In the genomic region with DNA sequence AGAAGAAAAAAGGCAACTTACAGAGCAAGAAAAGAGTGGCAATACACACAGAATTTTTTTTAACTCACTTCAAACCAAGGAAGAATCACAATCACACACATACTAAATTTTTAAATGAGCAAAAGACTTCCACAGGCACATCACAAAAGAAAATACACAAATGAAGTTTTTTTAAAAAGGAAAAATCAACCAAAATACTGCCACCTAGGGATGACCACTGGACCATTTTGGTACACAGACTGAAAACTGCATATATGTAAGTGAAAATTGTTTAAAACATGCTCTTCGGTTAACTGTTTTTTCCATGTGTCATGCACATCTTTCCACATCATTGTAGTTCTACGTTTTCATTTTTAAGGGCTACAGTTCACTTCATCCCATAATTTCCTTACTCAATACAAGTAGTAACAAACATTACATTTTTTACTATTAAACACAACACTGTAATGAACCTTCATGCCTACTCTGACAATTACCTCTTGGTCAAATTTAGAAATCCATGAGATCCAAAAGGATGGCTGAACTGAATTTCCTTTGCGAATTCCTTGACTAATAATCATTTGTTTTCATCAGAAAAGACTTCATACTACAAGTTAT, we compare ENCODE assay signal across 12 cellular contexts.
DNase-seq lines count a peak whose midpoint lies in the region; ATAC-seq and TF ChIP-seq lines count a peak whose summit lies in the region.
"Had no signal": no experiment of that assay in that cellular context is flagged by ENCODE, and none has a peak within 500 bp of the region (broad histone marks: within the 10 kb centered on the region; RNA-seq: fewer than 3 reads in every experiment).

No MANE protein-coding gene starts in this region.

- no peak for DNase-seq in Caco-2
- DNase-seq in IMR-90, result peak; percentile 22
- peak; percentile 14 for DNase-seq in astrocyte of the spinal cord (ENCODE audit: low read depth, low spot score)
- DNase-seq in mesothelial cell of epicardium (ENCODE audit: low spot score in 2 of 2, unreplicated experiment in 2 of 2), result no peak
- no peak for DNase-seq in neuronal stem cell (ENCODE audit: low spot score)
- DNase-seq in HK-2 (ENCODE audit: unreplicated experiment), result no peak
- DNase-seq: activated CD4-positive, alpha-beta T cell treated with anti-CD3 and anti-CD28 coated beads, Interleukin-2, amount 50 U/mL, for 48 hours; DMS79; mesendoderm; NCI-H2171 treated with DMSO at 0.1 percent for 48 hours had no signal

- no CpG with 5 or more reads among the region's 3 CpGs for WGBS in IMR-90 (ENCODE audit: extremely low coverage in 2 of 2, insufficient read length in 1 of 2), 2 experiments
- WGBS in neuronal stem cell (ENCODE audit: extremely low coverage in 2 of 2, insufficient read length in 2 of 2, insufficient replicate concordance in 1 of 2), 2 donors, result no CpG with 5 or more reads among the region's 3 CpGs

- dilution Hi-C loops in IMR-90 (cut with HindIII; ENCODE audit: low sequenced_read_pairs, unreplicated experiment), result no loop called here

- H2BK12ac ChIP-seq in neuronal stem cell (ENCODE audit: low read length), result no peak overlapping the region

- H3K27ac ChIP-seq in IMR-90 (ENCODE audit: insufficient read depth, low read length) (no peak overlapping the region), neuronal stem cell (replicated peaks; ENCODE audit: low read length) (no peak overlapping the region)

- no peak overlapping the region for H4K5ac ChIP-seq in IMR-90 (ENCODE audit: low read depth, low read length)

- H3K27ac Mint-ChIP-seq in Caco-2 (ENCODE audit: unreplicated experiment) (no peak overlapping the region), mesothelial cell of epicardium (no peak overlapping the region)

- no peak overlapping the region for H3K18ac ChIP-seq in IMR-90 (ENCODE audit: low read depth, low read length)
- no peak overlapping the region for H3K18ac ChIP-seq in neuronal stem cell (ENCODE audit: low read length)

- no peak overlapping the region for H3K14ac ChIP-seq in IMR-90 (replicated peaks; ENCODE audit: low read depth, low read length)
- no peak overlapping the region for H3K14ac ChIP-seq in neuronal stem cell (ENCODE audit: low read length)

- CTCF ChIA-PET in Caco-2 (lab: Charles Lee), result no interaction called here
- CTCF ChIA-PET in IMR-90 (lab: Yijun Ruan, JAX), result no interaction called here

- in situ Hi-C loops in IMR-90 (cut with MboI; ENCODE audit: low sequenced_read_pairs) (no loop called here), astrocyte of the spinal cord (cut with HindIII; ENCODE audit: low sequenced_read_pairs) (no loop called here)

- H3K23ac ChIP-seq in IMR-90 (ENCODE audit: low read depth, low read length) (no peak overlapping the region), neuronal stem cell (ENCODE audit: low read depth, low read length, poor library complexity) (no peak overlapping the region)

- peaks cover 4% of the 10 kb centered on the region; the same call in 1 of the 2 replicates for H3K9me1 ChIP-seq in IMR-90 (ENCODE audit: insufficient read depth, low read length)

- no peak overlapping the region for H2BK20ac ChIP-seq in IMR-90 (ENCODE audit: low read depth, low read length)

- H3K4me3 ChIP-seq in Caco-2 (ENCODE audit: low read depth, low read length), result no peak overlapping the region
- H3K4me3 ChIP-seq in IMR-90 (ENCODE audit: insufficient read depth, low read depth, low read length), result no peak overlapping the region
- no peak overlapping the region for H3K4me3 ChIP-seq in astrocyte of the spinal cord (ENCODE audit: low read depth, low read length)
- no peak overlapping the region for H3K4me3 ChIP-seq in neuronal stem cell (ENCODE audit: low read length in 2 of 2)

- H3K56ac ChIP-seq in IMR-90 (ENCODE audit: extremely low read depth, insufficient read depth, low read length), result no peak overlapping the region

- H3K36me3 Mint-ChIP-seq in Caco-2 (ENCODE audit: insufficient read depth, unreplicated experiment), result peaks cover 19% of the 10 kb centered on the region
- peaks cover 25% of the 10 kb centered on the region for H3K36me3 Mint-ChIP-seq in mesothelial cell of epicardium

- no peak for ATAC-seq in IMR-90 (ENCODE audit: low read depth)
- ATAC-seq in GM18867 (IDR thresholded peaks at IDR 0.05; ENCODE audit: unreplicated experiment), result no peak
- ATAC-seq in GM18868 (IDR thresholded peaks at IDR 0.05; ENCODE audit: unreplicated experiment), result no peak

- no peak overlapping the region for H2AK9ac ChIP-seq in IMR-90 (replicated peaks; ENCODE audit: low read depth, low read length, poor library complexity)

- no peak overlapping the region for H3K9ac ChIP-seq in IMR-90 (ENCODE audit: low read depth, low read length)
- H3K9ac ChIP-seq in neuronal stem cell (ENCODE audit: low read depth, low read length, poor library complexity), result no peak overlapping the region

- no peaks in the 10 kb centered on the region for H3K9me3 Mint-ChIP-seq in Caco-2 (ENCODE audit: unreplicated experiment)
- H3K9me3 Mint-ChIP-seq in mesothelial cell of epicardium, result peaks cover 27% of the 10 kb centered on the region

- peaks cover 10% of the 10 kb centered on the region; the same call in 1 of the 2 replicates for H3K9me3 ChIP-seq in Caco-2
- H3K9me3 ChIP-seq in IMR-90 (ENCODE audit: control insufficient read depth, insufficient read depth, low read length), result no peaks in the 10 kb centered on the region
- H3K9me3 ChIP-seq in neuronal stem cell (replicated peaks in 1 of 2; ENCODE audit: control insufficient read depth in 2 of 2, insufficient read depth in 1 of 2, low read depth in 1 of 2, low read length in 2 of 2), result peaks cover 8 to 28% of the 10 kb centered on the region in 2 donors

- H2BK5ac ChIP-seq in IMR-90 (ENCODE audit: low read depth, low read length, poor library complexity, severe bottlenecking) (no peak overlapping the region), neuronal stem cell (ENCODE audit: low read length) (no peak overlapping the region)

- H3K4me3 Mint-ChIP-seq in Caco-2 (ENCODE audit: unreplicated experiment), result no peak overlapping the region
- H3K4me3 Mint-ChIP-seq in mesothelial cell of epicardium, result no peak overlapping the region

- TF ChIP-seq POLR2A in IMR-90 (IDR thresholded peaks at IDR 0.05; ENCODE audit: low read depth, low read length), result no peak

- H3K4me1 Mint-ChIP-seq in Caco-2 (ENCODE audit: low read depth, unreplicated experiment) (no peaks in the 10 kb centered on the region), mesothelial cell of epicardium (peaks cover 2% of the 10 kb centered on the region)

- H3K36me3 ChIP-seq in Caco-2 (ENCODE audit: control insufficient read depth, insufficient read depth, low read length) (no peaks in the 10 kb centered on the region; the same call in 1 of the 2 replicates), IMR-90 (ENCODE audit: control insufficient read depth, insufficient read depth, low read length) (0 out of 2 replicates have a peak, but pooled peaks cover 1% of the 10 kb centered on the region), neuronal stem cell (replicated peaks in 1 of 2; ENCODE audit: control insufficient read depth in 2 of 2, insufficient read depth in 2 of 2, low read length in 2 of 2) (peaks cover 0 to 4% of the 10 kb centered on the region in 2 donors)

- no peak overlapping the region for H3K4ac ChIP-seq in IMR-90 (ENCODE audit: low read depth, low read length)
- H3K4ac ChIP-seq in neuronal stem cell (ENCODE audit: low read length), result no peak overlapping the region

- no peaks in the 10 kb centered on the region for H3K4me1 ChIP-seq in Caco-2
- H3K4me1 ChIP-seq in IMR-90 (ENCODE audit: control insufficient read depth, insufficient read depth, low read length), result peaks cover 2% of the 10 kb centered on the region; the same call in 1 of the 2 replicates
- peaks cover 0 to 5% of the 10 kb centered on the region in 2 donors for H3K4me1 ChIP-seq in neuronal stem cell (ENCODE audit: control insufficient read depth in 2 of 2, insufficient read depth in 1 of 2, low read depth in 1 of 2, low read length in 2 of 2)

- H4K20me1 ChIP-seq in IMR-90 (ENCODE audit: insufficient read depth, low read length), result peaks cover 55% of the 10 kb centered on the region

- H2BK15ac ChIP-seq in IMR-90 (ENCODE audit: low read depth, low read length) (no peak overlapping the region), neuronal stem cell (ENCODE audit: low read length) (no peak overlapping the region)

- H2AK5ac ChIP-seq in IMR-90 (ENCODE audit: low read depth, low read length) (no peak overlapping the region), neuronal stem cell (ENCODE audit: low read depth, low read length) (no peak overlapping the region)

- no peaks in the 10 kb centered on the region for H3K27me3 ChIP-seq in Caco-2 (replicated peaks; ENCODE audit: control insufficient read depth, insufficient read depth, low read length)
- no peaks in the 10 kb centered on the region for H3K27me3 ChIP-seq in IMR-90 (ENCODE audit: control insufficient read depth, insufficient read depth, low read length)
- no peaks in the 10 kb centered on the region for H3K27me3 ChIP-seq in neuronal stem cell (ENCODE audit: control insufficient read depth in 3 of 3, insufficient read depth in 3 of 3, low read depth in 1 of 3, low read length in 3 of 3)

- POLR2A ChIA-PET in Caco-2 (lab: Charles Lee), result no interaction called here
- POLR2A ChIA-PET in IMR-90 (lab: Charles Lee; ENCODE audit: unreplicated experiment), result no interaction called here

- TF ChIP-seq CTCF in Caco-2 (IDR thresholded peaks at IDR 0.05; ENCODE audit: insufficient read depth in 1 of 2, low read depth in 1 of 2, low read length in 1 of 2, severe bottlenecking in 1 of 2, unreplicated experiment in 1 of 2) (peak; percentile 16 to 33), IMR-90 (conservative IDR thresholded peaks at IDR 0.05; ENCODE audit: low read depth, low read length) (peak; percentile 52), astrocyte of the spinal cord (IDR thresholded peaks at IDR 0.05; ENCODE audit: low read depth, low read length) (peak; percentile 56), mesothelial cell of epicardium (IDR thresholded peaks at IDR 0.05; ENCODE audit: unreplicated experiment) (peak; percentile 62)

- no peak overlapping the region for H2BK120ac ChIP-seq in IMR-90 (ENCODE audit: low read depth, low read length)
- H2BK120ac ChIP-seq in neuronal stem cell (ENCODE audit: low read depth, low read length), result no peak overlapping the region

- H4K8ac ChIP-seq in IMR-90 (ENCODE audit: low read depth in 2 of 2, low read length in 2 of 2) (no peak overlapping the region), neuronal stem cell (ENCODE audit: low read depth, low read length) (no peak overlapping the region)

- H3K27me3 Mint-ChIP-seq in Caco-2 (ENCODE audit: insufficient read depth, unreplicated experiment) (no peaks in the 10 kb centered on the region), mesothelial cell of epicardium (ENCODE audit: low read depth) (no peaks in the 10 kb centered on the region)

- H3K79me1 ChIP-seq in IMR-90 (ENCODE audit: low read depth in 1 of 2, low read length in 2 of 2), result peaks cover 26 to 47% of the 10 kb centered on the region in 2 experiments
- peaks cover 9% of the 10 kb centered on the region for H3K79me1 ChIP-seq in neuronal stem cell (ENCODE audit: low read depth, low read length)

- intact Hi-C loops in Caco-2 (cut with micrococcal nuclease; ENCODE audit: unreplicated experiment), result no loop called here
- intact Hi-C loops in IMR-90 (cut with micrococcal nuclease), result no loop called here

- BruUV-seq in Caco-2 (replicated peaks; lab: Mats Ljungman, UMichigan) (no TSS peak), IMR-90 (replicated peaks; lab: Mats Ljungman, UMichigan) (no TSS peak)

- H3K4me2 ChIP-seq in IMR-90 (ENCODE audit: low read depth, low read length), result no peak overlapping the region
- no peak overlapping the region for H3K4me2 ChIP-seq in neuronal stem cell (ENCODE audit: insufficient read depth, low read length, poor library complexity, severe bottlenecking)

- no peak overlapping the region for H2AFZ ChIP-seq in IMR-90 (replicated peaks; ENCODE audit: low read length, poor library complexity)
- H2AFZ ChIP-seq in neuronal stem cell (ENCODE audit: low read length), result no peak overlapping the region

- H4K91ac ChIP-seq in IMR-90 (ENCODE audit: insufficient read depth, low read depth, low read length) (no peak overlapping the region), neuronal stem cell (ENCODE audit: low read depth, low read length, poor library complexity) (no peak overlapping the region)

- TF ChIP-seq RAD21 in IMR-90 (IDR thresholded peaks at IDR 0.05; ENCODE audit: low read length), result no peak; the same call in 1 of the 2 replicates

Comparison
In these comparisons a context has a peak if more than half of its experiments do, and no peak if none do; other contexts are left out.
1. DNase-seq: peak in IMR-90 (single experiment) and astrocyte of the spinal cord (single experiment); none in Caco-2 (0 of 2), mesothelial cell of epicardium (0 of 2), neuronal stem cell (single experiment) and HK-2 (single experiment).
2. Peak in every context shown above with its lines, with median percentiles within 50 percentile points of each other: CTCF ChIP-seq.